Comparison of ENCODE assay signal across 8 cellular contexts in the genomic region with DNA sequence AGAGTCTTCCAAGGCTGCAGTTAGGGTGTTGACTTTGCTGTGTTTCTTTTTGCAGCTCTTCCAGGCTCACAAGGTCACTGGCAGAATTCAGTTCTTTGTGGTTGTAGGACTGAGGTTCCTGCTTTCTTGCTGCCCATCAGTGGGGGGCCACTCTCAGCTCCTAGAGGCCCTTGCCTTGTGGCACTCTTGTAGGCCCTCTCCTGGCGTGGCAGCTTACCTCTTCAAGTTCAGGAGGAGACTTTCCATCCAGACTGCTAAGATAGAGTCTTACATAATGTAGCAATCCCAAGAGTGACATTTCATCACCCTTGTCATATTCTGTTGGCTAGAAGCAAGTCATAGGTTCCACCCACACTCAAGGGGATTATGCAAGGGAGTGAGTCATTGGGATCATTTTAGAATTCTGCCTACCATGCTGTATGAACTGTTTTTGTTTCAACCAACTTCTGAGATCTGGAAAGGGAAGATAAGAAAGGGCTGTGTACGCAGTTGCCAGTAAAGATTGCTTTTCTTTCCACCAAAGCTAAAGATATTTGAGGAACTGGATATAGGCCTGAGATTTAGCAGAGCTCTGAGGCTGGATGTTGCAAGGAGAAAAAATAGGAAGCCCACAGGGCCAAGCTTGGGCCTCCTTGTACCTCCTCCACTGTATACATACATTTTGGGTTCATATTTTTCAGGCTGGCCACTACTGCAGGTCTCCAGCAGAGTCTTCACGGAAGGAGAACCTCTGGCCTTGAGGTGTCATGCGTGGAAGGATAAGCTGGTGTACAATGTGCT.
DNase-seq lines count a peak whose midpoint lies in the region; ATAC-seq and TF ChIP-seq lines count a peak whose summit lies in the region.
"Not testable (repeated sequence)": the region's sequence is repeated elsewhere in the genome, so short reads cannot be mapped to it uniquely, and the experiment has no call there.

No MANE protein-coding gene starts in this region.

- peaks cover 0 to 23% (median 2%) of the 10 kb centered on the region in 10 experiments; a peak in 9 of 20 replicates for H3K4me1 ChIP-seq in BLaER1 treated with 17β-estradiol and CSF1 and Interleukin-3, amounts not matched to agents 10 nM and 100 nM
- H3K4me1 ChIP-seq in right cardiac atrium (ENCODE audit: control insufficient read depth, insufficient read depth, low read length); mucosa of descending colon (ENCODE audit: low read depth); psoas muscle; thoracic aorta (ENCODE audit: control insufficient read depth in 1 of 2, low read depth in 2 of 2): not testable (repeated sequence)

- H3K4me2 ChIP-seq in BLaER1 treated with 17β-estradiol and CSF1 and Interleukin-3, amounts not matched to agents 10 nM and 100 nM, result peak overlapping the region in 6 of 11 experiments; percentile 14 to 58 (median 35); a peak in 5 of 22 replicates

- peak overlapping the region in 7 of 11 experiments; percentile 39 to 73 (median 62); a peak in 9 of 22 replicates for H3K9ac ChIP-seq in BLaER1 treated with 17β-estradiol and CSF1 and Interleukin-3, amounts not matched to agents 10 nM and 100 nM

- intact Hi-C loops in Right ventricle myocardium superior (cut with DNase I); right cardiac atrium (cut with DNase I); mucosa of descending colon (cut with DNase I, micrococcal nuclease); psoas muscle (cut with DNase I): not testable (repeated sequence)

- H3K36me3 Mint-ChIP-seq in activated naive CD8-positive, alpha-beta T cell treated with anti-CD3 and anti-CD28 coated beads, Interleukin-2, amount 50 U/mL, for 24 hours (ENCODE audit: low read depth), result not testable (repeated sequence)

- H3K4me3 Mint-ChIP-seq in activated naive CD8-positive, alpha-beta T cell treated with anti-CD3 and anti-CD28 coated beads, Interleukin-2, amount 50 U/mL, for 24 hours, result not testable (repeated sequence)

- ATAC-seq in activated CD4-positive, CD25-positive, alpha-beta regulatory T cell treated with anti-CD3 and anti-CD28 coated beads, Interleukin-2, amount 50 U/mL, for 24 hours, result peak; percentile 30 to 55
- peak; percentile 69 for ATAC-seq in activated naive CD8-positive, alpha-beta T cell treated with anti-CD3 and anti-CD28 coated beads, Interleukin-2, amount 50 U/mL, for 24 hours
- ATAC-seq in Right ventricle myocardium superior (ENCODE audit: poor library complexity), result peak; percentile 83
- ATAC-seq in right cardiac atrium, result peak; percentile 88 to 92
- peak; percentile 32 for ATAC-seq in mucosa of descending colon
- ATAC-seq in psoas muscle, result peak; percentile 64 to 73 (median 71)
- peak; percentile 87 for ATAC-seq in thoracic aorta (ENCODE audit: insufficient number of reproducible peaks, low FRiP score, low read depth)

- 81% methylated on average over 2 of the region's 4 CpGs for WGBS in right cardiac atrium
- WGBS in psoas muscle, 3 donors, result 60 to 100% (median 88%) methylated on average over 1 to 2 of the region's 4 CpGs

- H4K20me1 ChIP-seq in BLaER1 treated with 17β-estradiol and CSF1 and Interleukin-3, amounts not matched to agents 10 nM and 100 nM, result not testable (repeated sequence)

- H3K27me3 ChIP-seq in BLaER1 treated with 17β-estradiol and CSF1 and Interleukin-3, amounts not matched to agents 10 nM and 100 nM; right cardiac atrium (ENCODE audit: control insufficient read depth, insufficient read depth); psoas muscle (ENCODE audit: insufficient read depth in 3 of 3, low read length in 2 of 3); thoracic aorta (replicated peaks; ENCODE audit: insufficient read depth): not testable (repeated sequence)

- DNase-seq in activated naive CD8-positive, alpha-beta T cell treated with anti-CD3 and anti-CD28 coated beads, Interleukin-2, amount 50 U/mL, for 24 hours; Right ventricle myocardium superior; mucosa of descending colon; psoas muscle; thoracic aorta (ENCODE audit: low spot score): not testable (repeated sequence)
- peak; percentile 5 to 76 (median 36) for DNase-seq in right cardiac atrium

- H3K27ac Mint-ChIP-seq in activated naive CD8-positive, alpha-beta T cell treated with anti-CD3 and anti-CD28 coated beads, Interleukin-2, amount 50 U/mL, for 24 hours, result not testable (repeated sequence)

- not testable (repeated sequence) for H3K9me3 Mint-ChIP-seq in activated naive CD8-positive, alpha-beta T cell treated with anti-CD3 and anti-CD28 coated beads, Interleukin-2, amount 50 U/mL, for 24 hours

- peak overlapping the region in 9 of 11 experiments; percentile 53 to 83 (median 75); a peak in 16 of 22 replicates for H3K27ac ChIP-seq in BLaER1 treated with 17β-estradiol and CSF1 and Interleukin-3, amounts not matched to agents 10 nM and 100 nM
- H3K27ac ChIP-seq in right cardiac atrium (ENCODE audit: low read length); psoas muscle; thoracic aorta: not testable (repeated sequence)

- not testable (repeated sequence) for H3K27me3 Mint-ChIP-seq in activated naive CD8-positive, alpha-beta T cell treated with anti-CD3 and anti-CD28 coated beads, Interleukin-2, amount 50 U/mL, for 24 hours

- not testable (repeated sequence) for H3K4me1 Mint-ChIP-seq in activated naive CD8-positive, alpha-beta T cell treated with anti-CD3 and anti-CD28 coated beads, Interleukin-2, amount 50 U/mL, for 24 hours

- H3K9me3 ChIP-seq in BLaER1 treated with 17β-estradiol and CSF1 and Interleukin-3, amounts not matched to agents 10 nM and 100 nM (replicated peaks in 1 of 11); right cardiac atrium (ENCODE audit: control insufficient read depth, low read length); mucosa of descending colon; psoas muscle; thoracic aorta: not testable (repeated sequence)

- not testable (repeated sequence) for H3K36me3 ChIP-seq in BLaER1 treated with 17β-estradiol and CSF1 and Interleukin-3, amounts not matched to agents 10 nM and 100 nM; mucosa of descending colon (ENCODE audit: low read depth); psoas muscle (ENCODE audit: insufficient read depth in 1 of 2, low read depth in 1 of 2); thoracic aorta

- not testable (repeated sequence) for TF ChIP-seq CTCF in mucosa of descending colon (IDR thresholded peaks at IDR 0.05); psoas muscle (IDR thresholded peaks at IDR 0.05); thoracic aorta (IDR thresholded peaks at IDR 0.05)

- H3K4me3 ChIP-seq in BLaER1 treated with 17β-estradiol and CSF1 and Interleukin-3, amounts not matched to agents 10 nM and 100 nM; right cardiac atrium (ENCODE audit: low read length); mucosa of descending colon; psoas muscle; thoracic aorta: not testable (repeated sequence)

Comparison
In these comparisons a context has a peak if more than half of its experiments do, and no peak if none do; other contexts are left out.
1. ATAC-seq: peak in every context shown above with its lines; median percentile 90 in right cardiac atrium; 87 in thoracic aorta; 83 in Right ventricle myocardium superior; 71 in psoas muscle; 69 in activated naive CD8-positive, alpha-beta T cell treated with anti-CD3 and anti-CD28 coated beads, Interleukin-2, amount 50 U/mL, for 24 hours; 42 in activated CD4-positive, CD25-positive, alpha-beta regulatory T cell treated with anti-CD3 and anti-CD28 coated beads, Interleukin-2, amount 50 U/mL, for 24 hours; 32 in mucosa of descending colon.